8 cellular contexts compared by ENCODE assay signal in genomic region chr2:241859436-241860183, GRCh38. TPM values are rescaled to one million over a fixed set of nuclear protein-coding genes. Genes with fewer than 3 reads are reported as not detected.
DNase-seq lines count a peak whose midpoint lies in the region; FAIRE-seq and TF ChIP-seq lines count a peak whose summit lies in the region.

No MANE protein-coding gene starts in this region.

- peak in 2 of 3 experiments; percentile 11 to 28 for TF ChIP-seq CTCF in keratinocyte (optimal IDR thresholded peaks at IDR 0.05 in 1 of 3, IDR thresholded peaks at IDR 0.05 in 1 of 3, conservative IDR thresholded peaks at IDR 0.05 in 1 of 3; ENCODE audit: extremely low read depth in 1 of 3, insufficient read depth in 2 of 3, low read length in 3 of 3)

- dilution Hi-C loops in keratinocyte (cut with MboI; ENCODE audit: extremely low pct_ligation_motif_present, low sequenced_read_pairs) = no loop called here

- H3K27me3 ChIP-seq in ACC112 (ENCODE audit: insufficient read depth, low read length) (peaks cover 15% of the 10 kb centered on the region; the same call in 1 of the 2 replicates), keratinocyte (ENCODE audit: control insufficient read depth, extremely low read depth, insufficient read depth, low read length) (peaks cover 40% of the 10 kb centered on the region)

- peak; percentile 74 for DNase-seq in GM19238 (ENCODE audit: insufficient read length, low spot score)
- DNase-seq in NCI-H2171 treated with DMSO at 0.1 percent for 48 hours (lab: John Stamatoyannopoulos, UW) = peak; percentile 45
- DNase-seq in activated naive CD8-positive, alpha-beta T cell treated with anti-CD3 and anti-CD28 coated beads, Interleukin-2, amount 50 U/mL, for 16 hours (ENCODE audit: low read depth, low spot score) = peak; percentile 49
- DNase-seq in keratinocyte (ENCODE audit: low read depth, low spot score) = no peak
- peak; percentile 66 to 85 for DNase-seq in stimulated activated CD4-positive, alpha-beta T cell treated with anti-CD3 and anti-CD28 coated beads, Interleukin-4, amount 100 ng/mL, for 4 hours
- no peak for DNase-seq in SHP77 (lab: John Stamatoyannopoulos, UW)
- no peak for DNase-seq in LoVo (ENCODE audit: low spot score)

- peak overlapping the region; percentile 62 for H3K4me3 ChIP-seq in ACC112 (ENCODE audit: low read depth, low read length)
- peak overlapping the region in 1 of 3 experiments; percentile 32 for H3K4me3 ChIP-seq in keratinocyte (ENCODE audit: control insufficient read depth in 2 of 3, extremely low read depth in 1 of 3, insufficient read depth in 2 of 3, low read depth in 1 of 3, low read length in 3 of 3)

- no peaks in the 10 kb centered on the region for H3K9me3 ChIP-seq in keratinocyte (ENCODE audit: control insufficient read depth, low read depth, low read length)

- no peak overlapping the region for H3K9ac ChIP-seq in keratinocyte (ENCODE audit: control insufficient read depth, extremely low read depth, insufficient read depth, low read length)

- H2AFZ ChIP-seq in ACC112 (ENCODE audit: low read length, unreplicated experiment) (no peak overlapping the region), keratinocyte (ENCODE audit: control insufficient read depth, low read length) (peak overlapping the region; percentile 44)

- H3K4me2 ChIP-seq in keratinocyte (ENCODE audit: control insufficient read depth, extremely low read depth, insufficient read depth, low read depth, low read length) = peak overlapping the region; percentile 67

- H3K4me1 ChIP-seq in ACC112 (ENCODE audit: control insufficient read depth, insufficient read depth, low read length, unreplicated experiment) (peaks cover 16% of the 10 kb centered on the region), keratinocyte (ENCODE audit: control insufficient read depth, extremely low read depth, insufficient read depth, low read length) (peaks cover 5% of the 10 kb centered on the region)

- H3K9me1 ChIP-seq in keratinocyte (ENCODE audit: control insufficient read depth, extremely low read depth, insufficient read depth, low read length) = no peaks in the 10 kb centered on the region

- no peaks in the 10 kb centered on the region for H3K36me3 ChIP-seq in ACC112 (ENCODE audit: insufficient read depth, low read length)
- no peaks in the 10 kb centered on the region for H3K36me3 ChIP-seq in keratinocyte (ENCODE audit: control insufficient read depth in 2 of 2, extremely low read depth in 1 of 2, insufficient read depth in 2 of 2, low read length in 2 of 2)

- H3K79me2 ChIP-seq in ACC112 (ENCODE audit: control insufficient read depth, insufficient read depth, low read length, unreplicated experiment) (no peaks in the 10 kb centered on the region), keratinocyte (ENCODE audit: control insufficient read depth, insufficient read depth, low read length) (no peaks in the 10 kb centered on the region)

- FAIRE-seq in keratinocyte (lab: Jason Lieb, UNC) = no peak

- H4K20me1 ChIP-seq in keratinocyte (ENCODE audit: control insufficient read depth, extremely low read depth, insufficient read depth, low read length) = no peaks in the 10 kb centered on the region

- H3K27ac ChIP-seq in ACC112 (ENCODE audit: low read depth, low read length) (peak overlapping the region; percentile 23; the same call in 1 of the 2 replicates), keratinocyte (ENCODE audit: control insufficient read depth, insufficient read depth, low read length) (no peak overlapping the region)

RNA-seq across cellular contexts. Expression of gene PDCD1, which starts 0.9 kb away (rescaled TPM):
- polyA plus RNA-seq in keratinocyte = not detected in 3 replicates
- not detected for polyA plus RNA-seq in keratinocyte (2011; ENCODE audit: low read depth)
- polyA plus RNA-seq in keratinocyte (2011; cell fraction: cytosol; rRNA removed) = not detected in 2 replicates
- not detected in 2 replicates for polyA plus RNA-seq in keratinocyte (2011; cell fraction: nucleus; rRNA removed)
- polyA plus RNA-seq in keratinocyte (2012; ENCODE audit: low replicate concordance) = not detected in 2 replicates
- not detected in 3 replicates for polyA minus RNA-seq in keratinocyte
- not detected for polyA minus RNA-seq in keratinocyte (2011; cell fraction: cytosol; rRNA and poly(A)+ RNA removed)
- not detected in 2 replicates for polyA minus RNA-seq in keratinocyte (2011; cell fraction: nucleus; rRNA and poly(A)+ RNA removed)

RNA-seq across cellular contexts. Expression of gene RTP5, which starts 9.9 kb away (rescaled TPM):
- polyA plus RNA-seq in keratinocyte = not detected in 3 replicates
- polyA plus RNA-seq in keratinocyte (2011; ENCODE audit: low read depth) = not detected
- polyA plus RNA-seq in keratinocyte (2011; cell fraction: cytosol; rRNA removed) = not detected in 2 replicates
- not detected in 2 replicates for polyA plus RNA-seq in keratinocyte (2011; cell fraction: nucleus; rRNA removed)
- polyA plus RNA-seq in keratinocyte (2012; ENCODE audit: low replicate concordance) = not detected in 2 replicates
- polyA minus RNA-seq in keratinocyte = not detected in 3 replicates
- polyA minus RNA-seq in keratinocyte (2011; cell fraction: cytosol; rRNA and poly(A)+ RNA removed) = not detected
- not detected in 2 replicates for polyA minus RNA-seq in keratinocyte (2011; cell fraction: nucleus; rRNA and poly(A)+ RNA removed)

RNA-seq across cellular contexts. Expression of gene NEU4, which starts 50.6 kb away (rescaled TPM):
- not detected in 3 replicates for polyA plus RNA-seq in keratinocyte
- polyA plus RNA-seq in keratinocyte (2011; ENCODE audit: low read depth) = not detected
- polyA plus RNA-seq in keratinocyte (2011; cell fraction: cytosol; rRNA removed) = not detected in 2 replicates
- polyA plus RNA-seq in keratinocyte (2011; cell fraction: nucleus; rRNA removed) = not detected in 2 replicates
- not detected in 2 replicates for polyA plus RNA-seq in keratinocyte (2012; ENCODE audit: low replicate concordance)
- not detected in 3 replicates for polyA minus RNA-seq in keratinocyte
- not detected for polyA minus RNA-seq in keratinocyte (2011; cell fraction: cytosol; rRNA and poly(A)+ RNA removed)
- polyA minus RNA-seq in keratinocyte (2011; cell fraction: nucleus; rRNA and poly(A)+ RNA removed) = not detected in 2 replicates

Comparison
In these comparisons a context has a peak if more than half of its experiments do, and no peak if none do; other contexts are left out.
1. DNase-seq: peak in GM19238 (single experiment), NCI-H2171 treated with DMSO at 0.1 percent for 48 hours (single experiment), activated naive CD8-positive, alpha-beta T cell treated with anti-CD3 and anti-CD28 coated beads, Interleukin-2, amount 50 U/mL, for 16 hours (single experiment) and stimulated activated CD4-positive, alpha-beta T cell treated with anti-CD3 and anti-CD28 coated beads, Interleukin-4, amount 100 ng/mL, for 4 hours (2 of 2); none in keratinocyte (single experiment), SHP77 (0 of 2) and LoVo (single experiment).